26 cellular contexts compared by ENCODE assay signal in the genomic region with DNA sequence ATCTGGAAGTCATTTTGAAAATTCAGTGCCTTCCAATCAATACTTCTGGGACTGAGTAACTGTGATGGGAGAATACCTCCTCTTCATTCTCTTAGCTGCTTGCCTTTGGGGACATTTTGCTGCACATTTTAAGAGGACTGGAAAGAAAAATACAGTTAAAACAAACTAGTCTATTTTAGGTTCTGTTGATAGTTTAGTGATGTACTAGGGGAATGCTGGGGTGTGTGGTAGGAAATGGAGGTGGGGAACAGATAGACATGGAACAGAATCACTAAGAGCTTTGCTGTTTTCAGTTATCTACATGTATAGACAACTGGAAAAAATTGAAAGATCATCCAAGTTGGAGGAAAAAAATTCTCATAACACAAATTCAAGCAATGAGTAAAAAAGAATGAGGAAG.
"Had no signal": no experiment of that assay in that cellular context is flagged by ENCODE, and none has a peak within 500 bp of the region (broad histone marks: within the 10 kb centered on the region; RNA-seq: fewer than 3 reads in every experiment).

No MANE protein-coding gene starts in this region.

- H3K4me3 Mint-ChIP-seq: activated CD4-positive, alpha-beta memory T cell treated with anti-CD3 and anti-CD28 coated beads, Interleukin-2, amount 10 ng/mL, durations not matched to agents 7 days and 5 days; activated CD4-positive, alpha-beta T cell treated with anti-CD3 and anti-CD28 coated beads, Interleukin-2, amount 10 ng/mL, durations not matched to agents 7 days and 5 days; activated naive CD4-positive, alpha-beta T cell treated with anti-CD3 and anti-CD28 coated beads, Interleukin-2, amount 10 ng/mL, durations not matched to agents 7 days and 5 days; activated naive CD8-positive, alpha-beta T cell treated with anti-CD3 and anti-CD28 coated beads, Interleukin-2, amount 50 U/mL, for 24 hours; activated T-helper 1 cell treated with anti-CD3 and anti-CD28 coated beads, Interleukin-12 subunit alpha, Interleukin-12 subunit beta, Interleukin-2, Interleukin-4 antibody, amounts not matched to agents 30 ng/mL and 10 ng/mL and 1 ng/mL, durations not matched to agents 14 hours and 24 hours and 36 hours; natural killer cell treated with Interleukin-12 subunit alpha and Interleukin-12 subunit beta and Interleukin-15 and Interleukin-18, amount 100 ng/mL, for 72 hours had no signal

- H3K27ac Mint-ChIP-seq: activated CD4-positive, alpha-beta memory T cell treated with anti-CD3 and anti-CD28 coated beads, Interleukin-2, amount 10 ng/mL, durations not matched to agents 7 days and 5 days; activated CD4-positive, alpha-beta T cell treated with anti-CD3 and anti-CD28 coated beads, Interleukin-2, amount 10 ng/mL, durations not matched to agents 7 days and 5 days; activated naive CD4-positive, alpha-beta T cell treated with anti-CD3 and anti-CD28 coated beads, Interleukin-2, amount 10 ng/mL, durations not matched to agents 7 days and 5 days; activated naive CD8-positive, alpha-beta T cell treated with anti-CD3 and anti-CD28 coated beads, Interleukin-2, amount 50 U/mL, for 24 hours; activated T-helper 1 cell treated with anti-CD3 and anti-CD28 coated beads, Interleukin-12 subunit alpha, Interleukin-12 subunit beta, Interleukin-2, Interleukin-4 antibody, amounts not matched to agents 30 ng/mL and 10 ng/mL and 1 ng/mL, durations not matched to agents 14 hours and 24 hours and 36 hours; natural killer cell treated with Interleukin-12 subunit alpha and Interleukin-12 subunit beta and Interleukin-15 and Interleukin-18, amount 100 ng/mL, for 72 hours had no signal

- DNase-seq: activated CD4-positive, alpha-beta memory T cell treated with anti-CD3 and anti-CD28 coated beads, Interleukin-2, amount 10 ng/mL, durations not matched to agents 7 days and 5 days; activated CD4-positive, alpha-beta T cell treated with anti-CD3 and anti-CD28 coated beads, Interleukin-2, amount 10 ng/mL, durations not matched to agents 7 days and 5 days; activated gamma-delta T cell; activated naive CD4-positive, alpha-beta T cell treated with anti-CD3 and anti-CD28 coated beads, Interleukin-2, amount 10 ng/mL, durations not matched to agents 7 days and 5 days; activated naive CD8-positive, alpha-beta T cell treated with anti-CD3 and anti-CD28 coated beads, Interleukin-2, amount 50 U/mL, for 24 hours; amygdala; central memory CD4-positive, alpha-beta T cell; dermis blood vessel endothelial cell; effector CD8-positive, alpha-beta T cell; erythroblast; gastrocnemius medialis; glutamatergic neuron; left lung; lower lobe of right lung; mesenchymal stem cell; right cardiac atrium; stimulated activated CD4-positive, alpha-beta T cell treated with anti-CD3 and anti-CD28 coated beads, Interleukin-15, amount 100 ng/mL, for 24 hours; stimulated activated CD4-positive, alpha-beta T cell treated with anti-CD3 and anti-CD28 coated beads, Interleukin-2, amount 100 ng/mL, for 24 hours; stimulated activated naive CD4-positive, alpha-beta T cell; T-helper 9 cell; testis; trophoblast cell; uterus had no signal

- H3K9me3 Mint-ChIP-seq: activated naive CD4-positive, alpha-beta T cell treated with anti-CD3 and anti-CD28 coated beads, Interleukin-2, amount 10 ng/mL, durations not matched to agents 7 days and 5 days; activated naive CD8-positive, alpha-beta T cell treated with anti-CD3 and anti-CD28 coated beads, Interleukin-2, amount 50 U/mL, for 24 hours; natural killer cell treated with Interleukin-12 subunit alpha and Interleukin-12 subunit beta and Interleukin-15 and Interleukin-18, amount 100 ng/mL, for 72 hours had no signal

- ATAC-seq: activated CD4-positive, CD25-positive, alpha-beta regulatory T cell treated with anti-CD3 and anti-CD28 coated beads, Interleukin-2, amount 50 U/mL, for 24 hours; activated naive CD8-positive, alpha-beta T cell treated with anti-CD3 and anti-CD28 coated beads, Interleukin-2, amount 50 U/mL, for 24 hours; gastrocnemius medialis; left lung; lower lobe of right lung; natural killer cell treated with Interleukin-12 subunit alpha and Interleukin-12 subunit beta and Interleukin-15 and Interleukin-18, amount 100 ng/mL, for 72 hours; right cardiac atrium had no signal

- H3K27me3 Mint-ChIP-seq: activated CD4-positive, alpha-beta memory T cell treated with anti-CD3 and anti-CD28 coated beads, Interleukin-2, amount 10 ng/mL, durations not matched to agents 7 days and 5 days; activated CD4-positive, alpha-beta T cell treated with anti-CD3 and anti-CD28 coated beads, Interleukin-2, amount 10 ng/mL, durations not matched to agents 7 days and 5 days; activated naive CD4-positive, alpha-beta T cell treated with anti-CD3 and anti-CD28 coated beads, Interleukin-2, amount 10 ng/mL, durations not matched to agents 7 days and 5 days; activated naive CD8-positive, alpha-beta T cell treated with anti-CD3 and anti-CD28 coated beads, Interleukin-2, amount 50 U/mL, for 24 hours; natural killer cell treated with Interleukin-12 subunit alpha and Interleukin-12 subunit beta and Interleukin-15 and Interleukin-18, amount 100 ng/mL, for 72 hours had no signal
